Comparison of ENCODE assay signal across 16 cellular contexts in the genomic region with DNA sequence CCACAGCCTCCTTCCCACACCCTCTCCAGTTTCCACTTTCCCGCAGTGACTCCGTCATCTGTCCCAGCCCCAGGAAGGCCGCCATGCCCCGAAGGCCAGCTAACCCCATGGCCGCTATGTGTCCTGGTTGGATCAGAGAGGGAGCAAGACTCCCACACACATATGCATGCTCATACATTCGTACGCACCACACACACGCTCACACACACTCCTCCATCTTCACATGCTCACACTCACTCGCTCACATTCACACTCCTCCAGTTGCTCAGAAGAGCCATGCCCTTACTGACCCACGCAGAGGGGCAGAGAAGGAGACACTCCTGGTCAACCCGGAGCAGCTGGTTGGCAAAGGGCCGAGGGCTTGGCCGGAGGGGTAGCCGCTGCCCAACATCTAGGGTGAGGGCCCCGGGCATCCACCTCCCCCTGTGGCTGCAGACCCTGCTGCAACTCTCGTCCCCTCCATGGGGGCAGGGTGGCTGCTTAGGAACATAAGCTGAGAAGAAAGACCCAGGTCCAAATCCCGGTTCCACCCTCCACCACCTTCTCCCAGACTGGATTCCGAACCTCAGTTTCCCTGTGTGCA.
DNase-seq lines count a peak whose midpoint lies in the region; ATAC-seq and TF ChIP-seq lines count a peak whose summit lies in the region.
"Had no signal": no experiment of that assay in that cellular context is flagged by ENCODE, and none has a peak within 500 bp of the region (broad histone marks: within the 10 kb centered on the region; RNA-seq: fewer than 3 reads in every experiment).

No MANE protein-coding gene starts in this region.

- 0 out of 22 replicates have a peak overlapping the region, but pooled peaks of 1 of the 11 experiments have one; percentile 12 for H3K9ac ChIP-seq in BLaER1 treated with 17β-estradiol and CSF1 and Interleukin-3, amounts not matched to agents 10 nM and 100 nM
- H3K9ac ChIP-seq: SK-N-SH had no signal

- BruUV-seq in Panc1 (replicated peaks; lab: Mats Ljungman, UMichigan) = no TSS peak

- peaks cover 36 to 98% (median 90%) of the 10 kb centered on the region in 10 experiments for H3K4me1 ChIP-seq in BLaER1 treated with 17β-estradiol and CSF1 and Interleukin-3, amounts not matched to agents 10 nM and 100 nM
- H3K4me1 ChIP-seq in Panc1 (ENCODE audit: control insufficient read depth, insufficient read depth, low read length) = peaks cover 25% of the 10 kb centered on the region
- H3K4me1 ChIP-seq in effector memory CD4-positive, alpha-beta T cell (ENCODE audit: control insufficient read depth, insufficient read depth, low read length, poor library complexity, severe bottlenecking) = peaks cover 42% of the 10 kb centered on the region

- TF ChIP-seq CTCF in GM06990 (IDR thresholded peaks at IDR 0.05; ENCODE audit: insufficient read depth, low read length, poor library complexity, severe bottlenecking) (no peak), Panc1 (IDR thresholded peaks at IDR 0.05) (no peak)

- in situ Hi-C loops in Panc1 (cut with HindIII; ENCODE audit: low pct_unique_long_range_greater_than_20kb, low sequenced_read_pairs) = no loop called here

- no peaks in the 10 kb centered on the region for H3K9me3 ChIP-seq in BLaER1 treated with 17β-estradiol and CSF1 and Interleukin-3, amounts not matched to agents 10 nM and 100 nM (replicated peaks in 1 of 11)
- H3K9me3 ChIP-seq in Panc1 (ENCODE audit: control insufficient read depth, insufficient read depth, low read depth, low read length) = no peaks in the 10 kb centered on the region
- no peaks in the 10 kb centered on the region for H3K9me3 ChIP-seq in effector memory CD4-positive, alpha-beta T cell (ENCODE audit: control insufficient read depth, low read length)
- H3K9me3 ChIP-seq: SK-N-SH, suprapubic skin, uterus had no signal

- H3K27ac ChIP-seq in BLaER1 treated with 17β-estradiol and CSF1 and Interleukin-3, amounts not matched to agents 10 nM and 100 nM = peak overlapping the region in 5 of 11 experiments; percentile 17 to 48 (median 45); a peak in 4 of 22 replicates
- peak overlapping the region; percentile 71; the same call in 1 of the 2 replicates for H3K27ac ChIP-seq in Panc1 (ENCODE audit: low read length)
- H3K27ac ChIP-seq in effector memory CD4-positive, alpha-beta T cell (ENCODE audit: insufficient read depth, low read length, poor library complexity, severe bottlenecking) = no peak overlapping the region
- H3K27ac ChIP-seq: suprapubic skin had no signal

- no peak for DNase-seq in GM06990 (ENCODE audit: extremely low read depth, insufficient read length)
- DNase-seq in Panc1 (ENCODE audit: low read depth, low spot score) = no peak
- no peak for DNase-seq in effector memory CD4-positive, alpha-beta T cell
- no peak for DNase-seq in 8988T
- DNase-seq in hippocampal formation (lab: John Stamatoyannopoulos, UW) = no peak
- DNase-seq: Karpas-422, NCI-H187, NCI-H526, occipital lobe, SK-N-SH, T1000, uterus had no signal

- no peaks in the 10 kb centered on the region for H4K20me1 ChIP-seq in BLaER1 treated with 17β-estradiol and CSF1 and Interleukin-3, amounts not matched to agents 10 nM and 100 nM

- intact Hi-C loops in Panc1 (cut with micrococcal nuclease; ENCODE audit: unreplicated experiment) = no loop called here

- H3K4me3 ChIP-seq in BLaER1 treated with 17β-estradiol and CSF1 and Interleukin-3, amounts not matched to agents 10 nM and 100 nM = no peak overlapping the region
- peak overlapping the region; percentile 44 for H3K4me3 ChIP-seq in GM06990 (replicated peaks; ENCODE audit: low read depth, low read length)
- no peak overlapping the region for H3K4me3 ChIP-seq in Panc1 (ENCODE audit: low read depth in 2 of 2, low read length in 2 of 2)
- H3K4me3 ChIP-seq in effector memory CD4-positive, alpha-beta T cell (ENCODE audit: insufficient read depth, low read depth, low read length, poor library complexity, severe bottlenecking) = peak overlapping the region; percentile 32
- H3K4me3 ChIP-seq: suprapubic skin, uterus had no signal

- POLR2A ChIA-PET in Panc1 (lab: Charles Lee) = no interaction called here

- CTCF ChIA-PET in Panc1 (lab: Charles Lee) = no interaction called here

- no peaks in the 10 kb centered on the region for H3K36me3 ChIP-seq in BLaER1 treated with 17β-estradiol and CSF1 and Interleukin-3, amounts not matched to agents 10 nM and 100 nM
- no peaks in the 10 kb centered on the region for H3K36me3 ChIP-seq in GM06990 (ENCODE audit: control insufficient read depth, insufficient read depth, low read length)
- H3K36me3 ChIP-seq in Panc1 (ENCODE audit: control insufficient read depth, insufficient read depth, low read length) = no peaks in the 10 kb centered on the region
- H3K36me3 ChIP-seq in effector memory CD4-positive, alpha-beta T cell (ENCODE audit: control insufficient read depth, insufficient read depth, low read length) = no peaks in the 10 kb centered on the region
- H3K36me3 ChIP-seq: suprapubic skin, uterus had no signal

- H3K4me2 ChIP-seq in BLaER1 treated with 17β-estradiol and CSF1 and Interleukin-3, amounts not matched to agents 10 nM and 100 nM = peak overlapping the region; percentile 7 to 90 (median 72); a peak in 18 of 22 replicates
- H3K4me2 ChIP-seq: SK-N-SH had no signal

- peaks cover 0 to 17% (median 8%) of the 10 kb centered on the region in 11 experiments; a peak in 12 of 22 replicates for H3K27me3 ChIP-seq in BLaER1 treated with 17β-estradiol and CSF1 and Interleukin-3, amounts not matched to agents 10 nM and 100 nM
- H3K27me3 ChIP-seq in GM06990 (replicated peaks; ENCODE audit: control insufficient read depth, insufficient read depth, low read length) (no peaks in the 10 kb centered on the region), Panc1 (ENCODE audit: control insufficient read depth, insufficient read depth, low read length) (no peaks in the 10 kb centered on the region)
- H3K27me3 ChIP-seq in effector memory CD4-positive, alpha-beta T cell (replicated peaks; ENCODE audit: control insufficient read depth, insufficient read depth, low read length, poor library complexity, severe bottlenecking) = no peaks in the 10 kb centered on the region
- H3K27me3 ChIP-seq: suprapubic skin, uterus had no signal

- ATAC-seq in Panc1 = no peak
- ATAC-seq in HG02798 (IDR thresholded peaks at IDR 0.05; ENCODE audit: poor library complexity, unreplicated experiment) = no peak
- ATAC-seq in HG02610 (IDR thresholded peaks at IDR 0.05; ENCODE audit: unreplicated experiment) = no peak

Comparison
In these comparisons a context has a peak if more than half of its experiments do, and no peak if none do; other contexts are left out.
1. H3K4me3 ChIP-seq: peak in GM06990 (single experiment) and effector memory CD4-positive, alpha-beta T cell (single experiment); none in BLaER1 treated with 17β-estradiol and CSF1 and Interleukin-3, amounts not matched to agents 10 nM and 100 nM (0 of 10) and Panc1 (0 of 2).